ENCODE assay signal across 15 cellular contexts in the genomic region with DNA sequence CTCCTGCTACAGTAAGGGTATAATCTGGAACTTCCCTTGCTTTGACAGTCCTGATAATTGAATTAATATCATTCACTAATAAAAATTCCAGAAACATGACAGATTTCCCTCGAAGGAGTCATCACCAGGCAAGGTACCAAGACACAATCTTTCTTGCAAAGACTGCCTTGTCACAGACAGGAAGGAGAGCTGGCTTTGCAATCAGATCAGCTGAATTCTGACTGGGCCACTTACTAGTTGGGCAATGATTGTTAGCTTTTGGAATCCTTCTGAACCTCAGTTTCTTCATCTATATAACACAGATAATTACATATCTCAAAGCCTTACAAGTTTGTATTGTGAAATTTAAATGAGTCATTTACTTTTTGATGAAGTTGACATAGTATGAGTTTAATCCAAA.
DNase-seq lines count a peak whose midpoint lies in the region; ATAC-seq and TF ChIP-seq lines count a peak whose summit lies in the region.
"Had no signal": no experiment of that assay in that cellular context is flagged by ENCODE, and none has a peak within 500 bp of the region (broad histone marks: within the 10 kb centered on the region; RNA-seq: fewer than 3 reads in every experiment).

No MANE protein-coding gene starts in this region.

- peak overlapping the region; percentile 57 for H3K4me2 ChIP-seq in skeletal muscle satellite cell (ENCODE audit: low read length)
- H3K4me2 ChIP-seq: BLaER1 had no signal

- H3K27me3 Mint-ChIP-seq in activated naive CD8-positive, alpha-beta T cell treated with anti-CD3 and anti-CD28 coated beads for 36 hours, result peaks cover 5% of the 10 kb centered on the region

- no peaks in the 10 kb centered on the region for H3K9me3 ChIP-seq in SJSA1 (replicated peaks)
- no peaks in the 10 kb centered on the region for H3K9me3 ChIP-seq in skeletal muscle satellite cell (replicated peaks; ENCODE audit: low read length)

- H3K9me3 Mint-ChIP-seq in activated naive CD8-positive, alpha-beta T cell treated with anti-CD3 and anti-CD28 coated beads for 36 hours, result no peaks in the 10 kb centered on the region
- H3K9me3 Mint-ChIP-seq: activated naive CD4-positive, alpha-beta T cell treated with anti-CD3 and anti-CD28 coated beads for 36 hours had no signal

- H3K27me3 ChIP-seq in SJSA1 (replicated peaks) (no peaks in the 10 kb centered on the region), skeletal muscle satellite cell (ENCODE audit: control insufficient read depth, insufficient read depth, low read length) (no peaks in the 10 kb centered on the region)
- H3K27me3 ChIP-seq: BLaER1, spleen had no signal

- no peaks in the 10 kb centered on the region for H3K36me3 Mint-ChIP-seq in activated naive CD8-positive, alpha-beta T cell treated with anti-CD3 and anti-CD28 coated beads for 36 hours

- peak overlapping the region; percentile 47 for H3K27ac ChIP-seq in SJSA1
- H3K27ac ChIP-seq: BLaER1 had no signal

- H3K4me3 Mint-ChIP-seq in activated naive CD8-positive, alpha-beta T cell treated with anti-CD3 and anti-CD28 coated beads for 36 hours, result no peak overlapping the region
- H3K4me3 Mint-ChIP-seq: activated naive CD4-positive, alpha-beta T cell treated with anti-CD3 and anti-CD28 coated beads for 36 hours had no signal

- H3K4me3 ChIP-seq in SJSA1 (no peak overlapping the region), fibroblast of the aortic adventitia (ENCODE audit: low read depth, low read length) (no peak overlapping the region), skeletal muscle satellite cell (ENCODE audit: low read length) (no peak overlapping the region)
- H3K4me3 ChIP-seq: BLaER1, GM12878, spleen had no signal

- no peak overlapping the region for H3K27ac Mint-ChIP-seq in activated naive CD8-positive, alpha-beta T cell treated with anti-CD3 and anti-CD28 coated beads for 36 hours
- H3K27ac Mint-ChIP-seq: activated naive CD4-positive, alpha-beta T cell treated with anti-CD3 and anti-CD28 coated beads for 36 hours had no signal

- H3K36me3 ChIP-seq in SJSA1, result no peaks in the 10 kb centered on the region
- H3K36me3 ChIP-seq in skeletal muscle satellite cell (ENCODE audit: insufficient read depth, low read length), result no peaks in the 10 kb centered on the region
- H3K36me3 ChIP-seq: BLaER1, spleen had no signal

- H3K4me1 ChIP-seq in SJSA1 (replicated peaks) (peaks cover 19% of the 10 kb centered on the region), skeletal muscle satellite cell (ENCODE audit: control insufficient read depth, insufficient read depth, low read length) (peaks cover 23% of the 10 kb centered on the region)
- H3K4me1 ChIP-seq: BLaER1, spleen had no signal

- peak overlapping the region; percentile 26 for H3K9ac ChIP-seq in skeletal muscle satellite cell (ENCODE audit: low read depth, low read length)
- H3K9ac ChIP-seq: BLaER1 had no signal

- TF ChIP-seq CTCF in fibroblast of the aortic adventitia (IDR thresholded peaks at IDR 0.05; ENCODE audit: insufficient read depth, low read length), result no peak

- H3K4me1 Mint-ChIP-seq in activated naive CD8-positive, alpha-beta T cell treated with anti-CD3 and anti-CD28 coated beads for 36 hours, result no peaks in the 10 kb centered on the region

- ATAC-seq in GM21447 (IDR thresholded peaks at IDR 0.05; ENCODE audit: unreplicated experiment), result no peak
- ATAC-seq: GM12878 had no signal

- peak; percentile 15 for DNase-seq in NCI-H748 (lab: John Stamatoyannopoulos, UW; ENCODE audit: unreplicated experiment)
- no peak for DNase-seq in NCI-H748 treated with DMSO at 0.1 percent for 48 hours (lab: John Stamatoyannopoulos, UW)
- peak; percentile 50 to 61 for DNase-seq in SJSA1 (ENCODE audit: low read depth in 1 of 2, low spot score in 2 of 2)
- DNase-seq in fibroblast of the aortic adventitia (ENCODE audit: low read depth), result peak; percentile 95
- no peak for DNase-seq in activated naive CD8-positive, alpha-beta T cell treated with anti-CD3 and anti-CD28 coated beads for 36 hours
- no peak for DNase-seq in DMS53 treated with DMSO at 0.1 percent for 48 hours (lab: John Stamatoyannopoulos, UW; ENCODE audit: unreplicated experiment)
- DNase-seq: activated CD4-positive, alpha-beta T cell treated with anti-CD3 and anti-CD28 coated beads for 4 hours; activated naive CD4-positive, alpha-beta T cell treated with anti-CD3 and anti-CD28 coated beads for 36 hours; midbrain; NCI-H1048; spleen had no signal

Comparison
In these comparisons a context has a peak if more than half of its experiments do, and no peak if none do; other contexts are left out.
1. DNase-seq: peak in NCI-H748 (single experiment), SJSA1 (2 of 2) and fibroblast of the aortic adventitia (single experiment); none in NCI-H748 treated with DMSO at 0.1 percent for 48 hours (single experiment), activated naive CD8-positive, alpha-beta T cell treated with anti-CD3 and anti-CD28 coated beads for 36 hours (single experiment) and DMS53 treated with DMSO at 0.1 percent for 48 hours (single experiment).